8 cellular contexts compared by ENCODE assay signal in the genomic region with DNA sequence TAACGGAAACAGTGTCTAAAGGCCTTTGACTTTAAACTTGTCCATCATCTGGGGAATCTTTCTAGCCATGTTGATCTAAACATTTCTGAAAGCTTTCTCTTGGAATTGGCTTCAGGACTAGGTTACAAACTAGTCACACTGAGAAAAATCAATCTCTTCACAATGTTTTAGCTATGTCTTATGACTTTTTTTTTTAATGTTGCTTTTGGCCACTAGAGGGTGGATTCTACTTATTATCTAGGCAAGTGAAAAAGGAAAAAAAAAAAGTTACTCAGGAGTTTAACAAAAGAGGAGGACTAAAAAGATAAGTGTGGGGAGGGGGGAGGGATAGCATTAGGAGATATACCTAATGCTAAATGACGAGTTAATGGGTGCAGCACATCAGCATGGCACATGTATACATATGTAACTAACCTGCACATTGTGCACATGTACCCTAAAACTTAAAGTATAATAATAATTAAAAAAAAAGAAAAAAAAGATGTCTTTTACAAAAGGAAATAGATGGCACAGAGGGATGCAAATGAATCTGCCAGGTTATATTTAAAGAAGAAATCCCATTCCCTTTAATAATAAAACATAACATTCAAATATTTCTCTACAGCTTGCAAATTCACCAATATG.
A peak's percentile ranks its signal among the peaks of the same experiment; 100 is the strongest.
DNase-seq lines count a peak whose midpoint lies in the region; ATAC-seq and TF ChIP-seq lines count a peak whose summit lies in the region.

No MANE protein-coding gene starts in this region.

- no peaks in the 10 kb centered on the region for H3K36me3 ChIP-seq in heart right ventricle
- H3K36me3 ChIP-seq in thoracic aorta = no peaks in the 10 kb centered on the region

- H3K27ac ChIP-seq in heart right ventricle (peak overlapping the region in 1 of 10 donors; percentile 35), thoracic aorta (peak overlapping the region in 1 of 2 donors; percentile 34)

- ATAC-seq in heart right ventricle = peak in 1 of 8 donors; percentile 41
- ATAC-seq in thoracic aorta (ENCODE audit: insufficient number of reproducible peaks, low FRiP score, low read depth) = no peak
- no peak for ATAC-seq in GM19351 (IDR thresholded peaks at IDR 0.05; ENCODE audit: unreplicated experiment)

- H3K9me3 ChIP-seq in heart right ventricle (peaks cover 0 to 7% (median 0%) of the 10 kb centered on the region in 11 donors), thoracic aorta (no peaks in the 10 kb centered on the region)

- peak; percentile 71 for TF ChIP-seq CTCF in CD14-positive monocyte (IDR thresholded peaks at IDR 0.05)
- peak in 8 of 9 donors; percentile 44 to 62 (median 51) for TF ChIP-seq CTCF in heart right ventricle (IDR thresholded peaks at IDR 0.05)
- peak; percentile 39 for TF ChIP-seq CTCF in thoracic aorta (IDR thresholded peaks at IDR 0.05)

- H3K9me3 Mint-ChIP-seq in CD14-positive monocyte = peaks cover 0 to 7% (median 0%) of the 10 kb centered on the region in 7 donors

- WGBS in heart right ventricle, 2 donors = 37 to 43% methylated on average over 2 of the region's 2 CpGs

- H3K4me3 Mint-ChIP-seq in CD14-positive monocyte = no peak overlapping the region

- H3K27me3 ChIP-seq in heart right ventricle (no peaks in the 10 kb centered on the region), thoracic aorta (replicated peaks; ENCODE audit: insufficient read depth) (no peaks in the 10 kb centered on the region)

- H3K4me3 ChIP-seq in heart right ventricle (no peak overlapping the region), thoracic aorta (no peak overlapping the region)

- intact Hi-C loops in CD14-positive monocyte (cut with micrococcal nuclease) (no loop called here), heart right ventricle (cut with DNase I) (loop anchor here in 6 of 10 donors (1.0 to 5.0 kb wide), 3 partner anchors 155 to 156 kb away; no protein-coding TSS in a partner anchor)

- H3K4me1 Mint-ChIP-seq in CD14-positive monocyte = peaks cover 10% of the 10 kb centered on the region

- peak overlapping the region in 2 of 7 donors; percentile 5 to 64 for H3K27ac Mint-ChIP-seq in CD14-positive monocyte

- DNase-seq in CD14-positive monocyte (ENCODE audit: low spot score) = no peak
- peak; percentile 63 for DNase-seq in HT-29 (ENCODE audit: low spot score)
- peak; percentile 26 for DNase-seq in SKM-1 (lab: John Stamatoyannopoulos, UW; ENCODE audit: unreplicated experiment)
- no peak for DNase-seq in heart right ventricle
- no peak for DNase-seq in thoracic aorta (ENCODE audit: low spot score)
- DNase-seq in NCI-H446 treated with DMSO at 0.1 percent for 48 hours (lab: John Stamatoyannopoulos, UW) = no peak
- no peak for DNase-seq in occipital lobe (lab: John Stamatoyannopoulos, UW)

- peaks cover 0 to 12% (median 0%) of the 10 kb centered on the region in 9 donors for H3K4me1 ChIP-seq in heart right ventricle
- peaks cover 7 to 37% of the 10 kb centered on the region in 2 donors for H3K4me1 ChIP-seq in thoracic aorta (ENCODE audit: control insufficient read depth in 1 of 2, low read depth in 2 of 2)

- H3K36me3 Mint-ChIP-seq in CD14-positive monocyte = peaks cover 0 to 7% of the 10 kb centered on the region in 2 donors

- peaks cover 10 to 15% (median 11%) of the 10 kb centered on the region in 3 donors for H3K27me3 Mint-ChIP-seq in CD14-positive monocyte (ENCODE audit: low read depth in 3 of 3)

Comparison
In these comparisons a context has a peak if more than half of its experiments do, and no peak if none do; other contexts are left out.
1. DNase-seq: peak in HT-29 (single experiment) and SKM-1 (single experiment); none in CD14-positive monocyte (single experiment), heart right ventricle (0 of 2), thoracic aorta (single experiment), NCI-H446 treated with DMSO at 0.1 percent for 48 hours (single experiment) and occipital lobe (single experiment).
2. intact Hi-C loops: an anchor here in heart right ventricle (1.0 to 5.0 kb wide); none called in CD14-positive monocyte.
3. Peak in every context shown above with its lines, with median percentiles within 50 percentile points of each other: CTCF ChIP-seq.